ENCODE assay signal across 8 cellular contexts in the genomic region with DNA sequence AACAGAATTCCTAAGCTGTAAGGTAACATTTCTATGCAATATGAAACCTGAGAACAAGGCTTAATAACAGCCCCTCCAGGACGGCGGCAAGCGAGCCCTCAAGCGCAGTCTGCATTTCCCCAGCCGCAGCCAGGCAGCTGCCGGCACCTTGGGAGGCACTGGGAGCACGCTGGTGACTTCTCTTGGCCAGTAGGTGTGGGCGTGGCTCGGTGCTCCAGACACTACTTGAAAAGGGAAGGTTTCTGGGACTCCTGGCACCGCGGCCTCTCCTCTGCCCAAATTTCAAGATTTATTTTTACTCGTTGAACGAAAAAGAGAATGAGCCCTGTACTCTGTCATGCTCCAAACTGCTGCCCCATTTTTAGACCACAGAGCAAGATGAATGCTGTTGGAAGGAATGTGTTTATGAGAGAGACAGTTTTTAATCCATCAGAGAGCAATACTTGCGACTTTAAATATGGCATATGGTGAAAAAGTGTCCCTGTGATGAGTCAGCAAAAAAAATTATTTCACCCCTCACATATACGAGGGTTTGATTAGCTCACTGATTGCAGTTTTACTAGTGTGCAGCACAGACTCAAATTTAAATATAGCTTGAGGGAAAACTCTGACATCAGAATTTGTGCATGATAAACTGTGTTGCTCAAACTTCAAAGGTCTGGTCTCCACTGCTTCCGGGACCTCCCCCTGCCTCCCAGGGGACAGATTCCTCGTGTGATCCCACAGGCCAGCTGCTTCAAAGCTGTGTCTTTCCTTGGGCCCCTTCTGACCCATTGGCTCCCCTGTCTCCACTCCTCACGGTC.
A peak's percentile ranks its signal among the peaks of the same experiment; 100 is the strongest.
DNase-seq lines count a peak whose midpoint lies in the region; ATAC-seq and TF ChIP-seq lines count a peak whose summit lies in the region.

No MANE protein-coding gene starts in this region.

- DNase-seq in endodermal cell (peak; percentile 62), GM10266 (ENCODE audit: extremely low spot score) (no peak), nucleus accumbens (lab: John Stamatoyannopoulos, UW) (no peak)
- no peak for DNase-seq in central memory CD4-positive, alpha-beta T cell

- no peaks in the 10 kb centered on the region for H4K20me1 ChIP-seq in Loucy (ENCODE audit: insufficient read depth, low read length, poor library complexity, severe bottlenecking)

- ATAC-seq in HG03457 (IDR thresholded peaks at IDR 0.05; ENCODE audit: unreplicated experiment): no peak

- H2AFZ ChIP-seq in ACC112 (ENCODE audit: low read length, unreplicated experiment) (no peak overlapping the region), Loucy (ENCODE audit: low read length) (peak overlapping the region; percentile 40; the same call in 1 of the 2 replicates)

- H3K4me2 ChIP-seq in Loucy (ENCODE audit: low read depth, low read length, poor library complexity, severe bottlenecking): peak overlapping the region; percentile 69

- peaks cover 4% of the 10 kb centered on the region for H3F3A ChIP-seq in Loucy (ENCODE audit: low read depth)

- peaks cover 33% of the 10 kb centered on the region for H3K9me3 Mint-ChIP-seq in endodermal cell

- H3K36me3 Mint-ChIP-seq in endodermal cell (ENCODE audit: low read depth): peaks cover 74% of the 10 kb centered on the region

- H3K4me3 Mint-ChIP-seq in endodermal cell: no peak overlapping the region

- no peak overlapping the region for H3K27ac Mint-ChIP-seq in endodermal cell

- no peaks in the 10 kb centered on the region for H3K9me2 ChIP-seq in Loucy (replicated peaks; ENCODE audit: low read depth, low read length)

- H3K36me3 ChIP-seq in ACC112 (ENCODE audit: insufficient read depth, low read length) (peaks cover 26% of the 10 kb centered on the region; the same call in 1 of the 2 replicates), Loucy (ENCODE audit: insufficient read depth, low read length) (no peaks in the 10 kb centered on the region), endodermal cell (ENCODE audit: control insufficient read depth, insufficient read depth, low read length) (peaks cover 77% of the 10 kb centered on the region), muscle layer of colon (ENCODE audit: insufficient read depth, low read length) (no peaks in the 10 kb centered on the region)

- H3K4me1 ChIP-seq in ACC112 (ENCODE audit: control insufficient read depth, insufficient read depth, low read length, unreplicated experiment) (peaks cover 39% of the 10 kb centered on the region), Loucy (ENCODE audit: insufficient read depth, low read length, poor library complexity, severe bottlenecking) (peaks cover 10% of the 10 kb centered on the region), endodermal cell (ENCODE audit: control insufficient read depth, insufficient read depth, low read length) (no peaks in the 10 kb centered on the region), muscle layer of colon (ENCODE audit: insufficient read depth, low read length) (peaks cover 38% of the 10 kb centered on the region)

- H3K27me3 Mint-ChIP-seq in endodermal cell (ENCODE audit: insufficient read depth): peaks cover 3% of the 10 kb centered on the region

- H3K9me3 ChIP-seq in Loucy (ENCODE audit: insufficient read depth, low read depth, low read length) (no peaks in the 10 kb centered on the region), endodermal cell (ENCODE audit: control insufficient read depth, low read length) (peaks cover 46% of the 10 kb centered on the region), muscle layer of colon (ENCODE audit: low read length) (no peaks in the 10 kb centered on the region)

- 78 to 90% methylated on average over 17 of the region's 18 CpGs for WGBS in endodermal cell (ENCODE audit: insufficient coverage in 1 of 2, insufficient read length in 1 of 2), 2 experiments

- no peak overlapping the region for H3K9ac ChIP-seq in Loucy (ENCODE audit: low read depth, low read length, poor library complexity, severe bottlenecking)
- H3K9ac ChIP-seq in endodermal cell (ENCODE audit: extremely low read depth, low read length, poor library complexity, severe bottlenecking): no peak overlapping the region
- H3K9ac ChIP-seq in muscle layer of colon (ENCODE audit: low read length): peak overlapping the region; percentile 25

- H3K79me2 ChIP-seq in ACC112 (ENCODE audit: control insufficient read depth, insufficient read depth, low read length, unreplicated experiment): peaks cover 38% of the 10 kb centered on the region
- no peaks in the 10 kb centered on the region for H3K79me2 ChIP-seq in Loucy (ENCODE audit: insufficient read depth, low read length)

- TF ChIP-seq CTCF in Loucy (conservative IDR thresholded peaks at IDR 0.05; ENCODE audit: low read length): no peak
- TF ChIP-seq CTCF in endodermal cell (conservative IDR thresholded peaks at IDR 0.05): no peak
- no peak for TF ChIP-seq CTCF in GM10266 (IDR thresholded peaks at IDR 0.05; ENCODE audit: control insufficient read depth, insufficient read depth, low read depth, missing control alignments)

- H3K27ac ChIP-seq in ACC112 (ENCODE audit: low read depth, low read length) (peak overlapping the region; percentile 99), endodermal cell (ENCODE audit: low read depth, low read length) (peak overlapping the region; percentile 21), muscle layer of colon (ENCODE audit: low read depth, low read length) (peak overlapping the region; percentile 96)

- peaks cover 21% of the 10 kb centered on the region for H3K4me1 Mint-ChIP-seq in endodermal cell

- no peaks in the 10 kb centered on the region for H3K27me3 ChIP-seq in ACC112 (ENCODE audit: insufficient read depth, low read length)
- no peaks in the 10 kb centered on the region for H3K27me3 ChIP-seq in Loucy (ENCODE audit: insufficient read depth, low read length, poor library complexity, severe bottlenecking)
- H3K27me3 ChIP-seq in endodermal cell (ENCODE audit: control insufficient read depth, insufficient read depth, low read length, poor library complexity, severe bottlenecking): no peaks in the 10 kb centered on the region
- no peaks in the 10 kb centered on the region for H3K27me3 ChIP-seq in muscle layer of colon (ENCODE audit: control insufficient read depth in 1 of 2, insufficient read depth in 2 of 2, low read length in 2 of 2)

- H3K4me3 ChIP-seq in ACC112 (ENCODE audit: low read depth, low read length) (no peak overlapping the region), Loucy (ENCODE audit: low read length, poor library complexity, severe bottlenecking) (peak overlapping the region; percentile 53), endodermal cell (ENCODE audit: low read length) (no peak overlapping the region), muscle layer of colon (ENCODE audit: low read depth in 1 of 2, low read length in 2 of 2) (peak overlapping the region in 1 of 2 donors; percentile 29)

Comparison
In these comparisons a context has a peak if more than half of its experiments do, and no peak if none do; other contexts are left out.
1. H3K27ac ChIP-seq: peak in every context shown above with its lines; median percentile 99 in ACC112; 96 in muscle layer of colon; 21 in endodermal cell.